ENCODE assay signal across 1 cellular context in the genomic region with DNA sequence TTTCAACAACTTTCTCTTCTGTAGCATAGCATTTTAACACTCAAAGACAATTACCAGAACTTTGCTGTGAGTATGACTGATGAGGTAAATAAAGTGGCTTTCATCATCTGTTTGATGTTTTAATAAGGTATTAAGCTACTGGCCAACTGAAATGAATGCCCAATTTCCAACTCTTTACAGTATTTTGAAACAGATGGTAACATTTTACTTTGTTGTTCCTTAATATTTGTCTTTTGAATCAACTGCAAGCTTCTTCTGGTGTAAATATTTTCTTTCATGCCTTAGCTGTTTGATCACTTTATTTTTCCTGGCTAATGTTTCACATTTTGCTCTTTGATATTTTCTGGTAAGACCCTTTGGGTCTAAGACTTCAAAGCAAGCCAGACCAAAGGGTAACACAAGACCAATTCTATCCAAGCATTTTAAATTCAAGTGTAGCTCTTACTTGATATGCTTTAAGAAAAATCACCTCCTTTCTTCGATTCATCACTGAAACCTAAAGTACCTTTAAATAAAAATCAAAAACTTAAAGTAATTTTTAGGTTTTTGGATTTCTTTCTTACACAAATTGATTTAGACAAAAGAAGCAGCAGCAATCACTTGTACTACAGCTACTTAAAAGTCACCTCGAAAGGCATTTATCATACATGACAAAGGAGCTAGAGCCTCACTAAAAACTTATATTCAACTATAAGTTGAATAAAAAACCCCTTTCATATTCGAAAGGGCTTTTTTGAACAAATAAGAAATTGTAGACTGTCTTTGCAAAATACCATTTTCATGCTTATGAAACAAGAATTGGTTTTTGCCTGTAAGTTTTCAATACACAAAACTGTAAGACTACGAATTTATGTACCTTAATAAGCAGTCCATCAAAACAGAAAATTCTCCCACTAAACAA.
A peak's percentile ranks its signal among the peaks of the same experiment; 100 is the strongest.
TF ChIP-seq lines count a peak whose summit lies in the region.

No MANE protein-coding gene starts in this region.

TF ChIP-seq in HepG2, 621 proteins besides CTCF, POLR2A, EP300 and RAD21 (continued from another document and continues in another):
- TF ChIP-seq, protein P1, sequence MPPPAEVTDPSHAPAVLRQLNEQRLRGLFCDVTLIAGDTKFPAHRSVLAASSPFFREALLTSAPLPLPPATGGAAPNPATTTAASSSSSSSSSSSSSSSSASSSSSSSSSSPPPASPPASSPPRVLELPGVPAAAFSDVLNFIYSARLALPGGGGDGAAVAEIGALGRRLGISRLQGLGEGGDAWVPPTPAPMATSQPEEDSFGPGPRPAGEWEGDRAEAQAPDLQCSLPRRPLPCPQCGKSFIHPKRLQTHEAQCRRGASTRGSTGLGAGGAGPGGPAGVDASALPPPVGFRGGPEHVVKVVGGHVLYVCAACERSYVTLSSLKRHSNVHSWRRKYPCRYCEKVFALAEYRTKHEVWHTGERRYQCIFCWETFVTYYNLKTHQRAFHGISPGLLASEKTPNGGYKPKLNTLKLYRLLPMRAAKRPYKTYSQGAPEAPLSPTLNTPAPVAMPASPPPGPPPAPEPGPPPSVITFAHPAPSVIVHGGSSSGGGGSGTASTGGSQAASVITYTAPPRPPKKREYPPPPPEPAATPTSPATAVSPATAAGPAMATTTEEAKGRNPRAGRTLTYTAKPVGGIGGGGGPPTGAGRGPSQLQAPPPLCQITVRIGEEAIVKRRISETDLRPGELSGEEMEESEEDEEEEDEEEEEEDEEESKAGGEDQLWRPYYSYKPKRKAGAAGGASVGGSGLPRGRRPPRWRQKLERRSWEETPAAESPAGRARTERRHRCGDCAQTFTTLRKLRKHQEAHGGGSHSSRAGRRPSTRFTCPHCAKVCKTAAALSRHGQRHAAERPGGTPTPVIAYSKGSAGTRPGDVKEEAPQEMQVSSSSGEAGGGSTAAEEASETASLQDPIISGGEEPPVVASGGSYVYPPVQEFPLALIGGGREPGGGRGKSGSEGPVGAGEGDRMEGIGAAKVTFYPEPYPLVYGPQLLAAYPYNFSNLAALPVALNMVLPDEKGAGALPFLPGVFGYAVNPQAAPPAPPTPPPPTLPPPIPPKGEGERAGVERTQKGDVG (CRISPR knock-in tag; IDR thresholded peaks at IDR 0.05; ENCODE audit: borderline replicate concordance), result no peak
- TF ChIP-seq RBAK (CRISPR knock-in tag; IDR thresholded peaks at IDR 0.05), result no peak
- no peak for TF ChIP-seq NFKB2 (CRISPR knock-in tag; IDR thresholded peaks at IDR 0.05; ENCODE audit: borderline replicate concordance)
- no peak for TF ChIP-seq MTA1 (CRISPR knock-in tag; IDR thresholded peaks at IDR 0.05; ENCODE audit: borderline replicate concordance)
- TF ChIP-seq, protein P2, sequence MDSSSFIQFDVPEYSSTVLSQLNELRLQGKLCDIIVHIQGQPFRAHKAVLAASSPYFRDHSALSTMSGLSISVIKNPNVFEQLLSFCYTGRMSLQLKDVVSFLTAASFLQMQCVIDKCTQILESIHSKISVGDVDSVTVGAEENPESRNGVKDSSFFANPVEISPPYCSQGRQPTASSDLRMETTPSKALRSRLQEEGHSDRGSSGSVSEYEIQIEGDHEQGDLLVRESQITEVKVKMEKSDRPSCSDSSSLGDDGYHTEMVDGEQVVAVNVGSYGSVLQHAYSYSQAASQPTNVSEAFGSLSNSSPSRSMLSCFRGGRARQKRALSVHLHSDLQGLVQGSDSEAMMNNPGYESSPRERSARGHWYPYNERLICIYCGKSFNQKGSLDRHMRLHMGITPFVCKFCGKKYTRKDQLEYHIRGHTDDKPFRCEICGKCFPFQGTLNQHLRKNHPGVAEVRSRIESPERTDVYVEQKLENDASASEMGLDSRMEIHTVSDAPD (CRISPR knock-in tag; IDR thresholded peaks at IDR 0.05), result no peak
- no peak for TF ChIP-seq ZNF776 (CRISPR knock-in tag; IDR thresholded peaks at IDR 0.05)
- TF ChIP-seq HOXA3 (CRISPR knock-in tag; IDR thresholded peaks at IDR 0.05), result no peak
- TF ChIP-seq, protein P3, sequence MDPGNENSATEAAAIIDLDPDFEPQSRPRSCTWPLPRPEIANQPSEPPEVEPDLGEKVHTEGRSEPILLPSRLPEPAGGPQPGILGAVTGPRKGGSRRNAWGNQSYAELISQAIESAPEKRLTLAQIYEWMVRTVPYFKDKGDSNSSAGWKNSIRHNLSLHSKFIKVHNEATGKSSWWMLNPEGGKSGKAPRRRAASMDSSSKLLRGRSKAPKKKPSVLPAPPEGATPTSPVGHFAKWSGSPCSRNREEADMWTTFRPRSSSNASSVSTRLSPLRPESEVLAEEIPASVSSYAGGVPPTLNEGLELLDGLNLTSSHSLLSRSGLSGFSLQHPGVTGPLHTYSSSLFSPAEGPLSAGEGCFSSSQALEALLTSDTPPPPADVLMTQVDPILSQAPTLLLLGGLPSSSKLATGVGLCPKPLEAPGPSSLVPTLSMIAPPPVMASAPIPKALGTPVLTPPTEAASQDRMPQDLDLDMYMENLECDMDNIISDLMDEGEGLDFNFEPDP (CRISPR knock-in tag; conservative IDR thresholded peaks at IDR 0.05), result no peak
- no peak for TF ChIP-seq ZNF737 (CRISPR knock-in tag; IDR thresholded peaks at IDR 0.05; ENCODE audit: borderline replicate concordance)
- no peak for TF ChIP-seq ZNF703 (CRISPR knock-in tag; IDR thresholded peaks at IDR 0.05; ENCODE audit: borderline replicate concordance)
- TF ChIP-seq, protein P4, sequence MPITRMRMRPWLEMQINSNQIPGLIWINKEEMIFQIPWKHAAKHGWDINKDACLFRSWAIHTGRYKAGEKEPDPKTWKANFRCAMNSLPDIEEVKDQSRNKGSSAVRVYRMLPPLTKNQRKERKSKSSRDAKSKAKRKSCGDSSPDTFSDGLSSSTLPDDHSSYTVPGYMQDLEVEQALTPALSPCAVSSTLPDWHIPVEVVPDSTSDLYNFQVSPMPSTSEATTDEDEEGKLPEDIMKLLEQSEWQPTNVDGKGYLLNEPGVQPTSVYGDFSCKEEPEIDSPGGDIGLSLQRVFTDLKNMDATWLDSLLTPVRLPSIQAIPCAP (CRISPR knock-in tag; IDR thresholded peaks at IDR 0.05; ENCODE audit: low read depth), result no peak
- TF ChIP-seq, protein P5, sequence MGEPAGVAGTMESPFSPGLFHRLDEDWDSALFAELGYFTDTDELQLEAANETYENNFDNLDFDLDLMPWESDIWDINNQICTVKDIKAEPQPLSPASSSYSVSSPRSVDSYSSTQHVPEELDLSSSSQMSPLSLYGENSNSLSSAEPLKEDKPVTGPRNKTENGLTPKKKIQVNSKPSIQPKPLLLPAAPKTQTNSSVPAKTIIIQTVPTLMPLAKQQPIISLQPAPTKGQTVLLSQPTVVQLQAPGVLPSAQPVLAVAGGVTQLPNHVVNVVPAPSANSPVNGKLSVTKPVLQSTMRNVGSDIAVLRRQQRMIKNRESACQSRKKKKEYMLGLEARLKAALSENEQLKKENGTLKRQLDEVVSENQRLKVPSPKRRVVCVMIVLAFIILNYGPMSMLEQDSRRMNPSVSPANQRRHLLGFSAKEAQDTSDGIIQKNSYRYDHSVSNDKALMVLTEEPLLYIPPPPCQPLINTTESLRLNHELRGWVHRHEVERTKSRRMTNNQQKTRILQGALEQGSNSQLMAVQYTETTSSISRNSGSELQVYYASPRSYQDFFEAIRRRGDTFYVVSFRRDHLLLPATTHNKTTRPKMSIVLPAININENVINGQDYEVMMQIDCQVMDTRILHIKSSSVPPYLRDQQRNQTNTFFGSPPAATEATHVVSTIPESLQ (CRISPR knock-in tag; conservative IDR thresholded peaks at IDR 0.05), result no peak
- no peak; the same call in 2 of the 3 replicates for TF ChIP-seq MXI1 (IDR thresholded peaks at IDR 0.05; ENCODE audit: borderline replicate concordance, low read depth, low read length)
- TF ChIP-seq RBM39 (IDR thresholded peaks at IDR 0.05; ENCODE audit: low read depth, low read length, poor library complexity, severe bottlenecking), result no peak
- no peak for TF ChIP-seq SMC3 (IDR thresholded peaks at IDR 0.05; ENCODE audit: low read length)
- TF ChIP-seq CAMTA2 (CRISPR knock-in tag; IDR thresholded peaks at IDR 0.05; ENCODE audit: borderline replicate concordance), result no peak
- TF ChIP-seq, protein P6, sequence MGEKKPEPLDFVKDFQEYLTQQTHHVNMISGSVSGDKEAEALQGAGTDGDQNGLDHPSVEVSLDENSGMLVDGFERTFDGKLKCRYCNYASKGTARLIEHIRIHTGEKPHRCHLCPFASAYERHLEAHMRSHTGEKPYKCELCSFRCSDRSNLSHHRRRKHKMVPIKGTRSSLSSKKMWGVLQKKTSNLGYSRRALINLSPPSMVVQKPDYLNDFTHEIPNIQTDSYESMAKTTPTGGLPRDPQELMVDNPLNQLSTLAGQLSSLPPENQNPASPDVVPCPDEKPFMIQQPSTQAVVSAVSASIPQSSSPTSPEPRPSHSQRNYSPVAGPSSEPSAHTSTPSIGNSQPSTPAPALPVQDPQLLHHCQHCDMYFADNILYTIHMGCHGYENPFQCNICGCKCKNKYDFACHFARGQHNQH (CRISPR knock-in tag; IDR thresholded peaks at IDR 0.05), result peak; percentile 39; the same call in 1 of the 2 replicates
- TF ChIP-seq, protein P7, sequence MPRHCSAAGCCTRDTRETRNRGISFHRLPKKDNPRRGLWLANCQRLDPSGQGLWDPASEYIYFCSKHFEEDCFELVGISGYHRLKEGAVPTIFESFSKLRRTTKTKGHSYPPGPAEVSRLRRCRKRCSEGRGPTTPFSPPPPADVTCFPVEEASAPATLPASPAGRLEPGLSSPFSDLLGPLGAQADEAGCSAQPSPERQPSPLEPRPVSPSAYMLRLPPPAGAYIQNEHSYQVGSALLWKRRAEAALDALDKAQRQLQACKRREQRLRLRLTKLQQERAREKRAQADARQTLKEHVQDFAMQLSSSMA (CRISPR knock-in tag; IDR thresholded peaks at IDR 0.05), result no peak
- no peak for TF ChIP-seq ADNP (CRISPR knock-in tag; IDR thresholded peaks at IDR 0.05)
- TF ChIP-seq XBP1 (CRISPR knock-in tag; IDR thresholded peaks at IDR 0.05), result no peak
- TF ChIP-seq HDAC1 (CRISPR knock-in tag; IDR thresholded peaks at IDR 0.05), result peak; percentile 61; the same call in 1 of the 2 replicates
- TF ChIP-seq, protein P8, sequence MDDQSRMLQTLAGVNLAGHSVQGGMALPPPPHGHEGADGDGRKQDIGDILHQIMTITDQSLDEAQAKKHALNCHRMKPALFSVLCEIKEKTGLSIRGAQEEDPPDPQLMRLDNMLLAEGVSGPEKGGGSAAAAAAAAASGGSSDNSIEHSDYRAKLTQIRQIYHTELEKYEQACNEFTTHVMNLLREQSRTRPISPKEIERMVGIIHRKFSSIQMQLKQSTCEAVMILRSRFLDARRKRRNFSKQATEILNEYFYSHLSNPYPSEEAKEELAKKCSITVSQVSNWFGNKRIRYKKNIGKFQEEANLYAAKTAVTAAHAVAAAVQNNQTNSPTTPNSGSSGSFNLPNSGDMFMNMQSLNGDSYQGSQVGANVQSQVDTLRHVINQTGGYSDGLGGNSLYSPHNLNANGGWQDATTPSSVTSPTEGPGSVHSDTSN (CRISPR knock-in tag; IDR thresholded peaks at IDR 0.05; ENCODE audit: borderline replicate concordance), result no peak
- TF ChIP-seq CHD4 (IDR thresholded peaks at IDR 0.05; ENCODE audit: borderline replicate concordance, low read length), result peak; percentile 53; the same call in 1 of the 2 replicates
- no peak for TF ChIP-seq KAT7 (CRISPR knock-in tag; IDR thresholded peaks at IDR 0.05; ENCODE audit: borderline replicate concordance)
- no peak; the same call in 1 of the 2 replicates for TF ChIP-seq KDM3A (CRISPR knock-in tag; IDR thresholded peaks at IDR 0.05; ENCODE audit: low read depth)
- peak; percentile 86 for TF ChIP-seq NR2F6 (IDR thresholded peaks at IDR 0.05)
- peak; percentile 46; the same call in 1 of the 2 replicates for TF ChIP-seq NR2F6 (CRISPR knock-in tag; IDR thresholded peaks at IDR 0.05)
- TF ChIP-seq, protein P9, sequence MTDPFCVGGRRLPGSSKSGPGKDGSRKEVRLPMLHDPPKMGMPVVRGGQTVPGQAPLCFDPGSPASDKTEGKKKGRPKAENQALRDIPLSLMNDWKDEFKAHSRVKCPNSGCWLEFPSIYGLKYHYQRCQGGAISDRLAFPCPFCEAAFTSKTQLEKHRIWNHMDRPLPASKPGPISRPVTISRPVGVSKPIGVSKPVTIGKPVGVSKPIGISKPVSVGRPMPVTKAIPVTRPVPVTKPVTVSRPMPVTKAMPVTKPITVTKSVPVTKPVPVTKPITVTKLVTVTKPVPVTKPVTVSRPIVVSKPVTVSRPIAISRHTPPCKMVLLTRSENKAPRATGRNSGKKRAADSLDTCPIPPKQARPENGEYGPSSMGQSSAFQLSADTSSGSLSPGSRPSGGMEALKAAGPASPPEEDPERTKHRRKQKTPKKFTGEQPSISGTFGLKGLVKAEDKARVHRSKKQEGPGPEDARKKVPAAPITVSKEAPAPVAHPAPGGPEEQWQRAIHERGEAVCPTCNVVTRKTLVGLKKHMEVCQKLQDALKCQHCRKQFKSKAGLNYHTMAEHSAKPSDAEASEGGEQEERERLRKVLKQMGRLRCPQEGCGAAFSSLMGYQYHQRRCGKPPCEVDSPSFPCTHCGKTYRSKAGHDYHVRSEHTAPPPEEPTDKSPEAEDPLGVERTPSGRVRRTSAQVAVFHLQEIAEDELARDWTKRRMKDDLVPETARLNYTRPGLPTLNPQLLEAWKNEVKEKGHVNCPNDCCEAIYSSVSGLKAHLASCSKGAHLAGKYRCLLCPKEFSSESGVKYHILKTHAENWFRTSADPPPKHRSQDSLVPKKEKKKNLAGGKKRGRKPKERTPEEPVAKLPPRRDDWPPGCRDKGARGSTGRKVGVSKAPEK (CRISPR knock-in tag; IDR thresholded peaks at IDR 0.05; ENCODE audit: borderline replicate concordance), result no peak
- no peak for TF ChIP-seq FIP1L1 (IDR thresholded peaks at IDR 0.05; ENCODE audit: borderline replicate concordance, insufficient read depth, low read depth, low read length)
- TF ChIP-seq ZNF792 (CRISPR knock-in tag; IDR thresholded peaks at IDR 0.05), result peak; percentile 59; the same call in 1 of the 2 replicates
- TF ChIP-seq SOX5 (CRISPR knock-in tag; IDR thresholded peaks at IDR 0.05; ENCODE audit: borderline replicate concordance), result peak; percentile 93
- TF ChIP-seq STAT5B (CRISPR knock-in tag; IDR thresholded peaks at IDR 0.05), result no peak
- TF ChIP-seq ZNF260 (CRISPR knock-in tag; IDR thresholded peaks at IDR 0.05; ENCODE audit: borderline replicate concordance, low read depth), result no peak
- TF ChIP-seq PHF8 (CRISPR knock-in tag; IDR thresholded peaks at IDR 0.05), result no peak
- TF ChIP-seq ZNF550 (CRISPR knock-in tag; IDR thresholded peaks at IDR 0.05; ENCODE audit: borderline replicate concordance), result no peak
- TF ChIP-seq ZNF136 (CRISPR knock-in tag; IDR thresholded peaks at IDR 0.05; ENCODE audit: low read depth), result no peak
